Comparison of ENCODE assay signal across 19 cellular contexts in genomic region chr9:29701536-29701935, GRCh38.
A peak's percentile ranks its signal among the peaks of the same experiment; 100 is the strongest.
DNase-seq lines count a peak whose midpoint lies in the region; ATAC-seq, FAIRE-seq and TF ChIP-seq lines count a peak whose summit lies in the region.
"Had no signal": no experiment of that assay in that cellular context is flagged by ENCODE, and none has a peak within 500 bp of the region (broad histone marks: within the 10 kb centered on the region; RNA-seq: fewer than 3 reads in every experiment).

No MANE protein-coding gene starts in this region.

- POLR2A ChIA-PET in MCF 10A (lab: Yijun Ruan, JAX), result no interaction called here

- no peak overlapping the region for H3K4me3 ChIP-seq in breast epithelium
- no peak overlapping the region for H3K4me3 ChIP-seq in astrocyte (ENCODE audit: insufficient read depth, low read depth, low read length)
- H3K4me3 ChIP-seq in fibroblast of the aortic adventitia (ENCODE audit: low read depth, low read length), result no peak overlapping the region
- no peak overlapping the region for H3K4me3 ChIP-seq in smooth muscle cell
- H3K4me3 ChIP-seq in right atrium auricular region, result no peak overlapping the region

- H3K9me3 ChIP-seq in breast epithelium, result no peaks in the 10 kb centered on the region
- H3K9me3 ChIP-seq in astrocyte (ENCODE audit: insufficient read depth, low read depth, low read length), result no peaks in the 10 kb centered on the region
- H3K9me3 ChIP-seq in smooth muscle cell (replicated peaks; ENCODE audit: low read depth), result no peaks in the 10 kb centered on the region
- H3K9me3 ChIP-seq in right atrium auricular region, result no peaks in the 10 kb centered on the region

- H4K20me1 ChIP-seq in astrocyte (ENCODE audit: insufficient read depth, low read length), result no peaks in the 10 kb centered on the region
- no peaks in the 10 kb centered on the region for H4K20me1 ChIP-seq in smooth muscle cell (ENCODE audit: low read depth)

- H3K27ac Mint-ChIP-seq in MCF 10A (ENCODE audit: low read depth, unreplicated experiment) (peak overlapping the region; percentile 63), astrocyte (ENCODE audit: unreplicated experiment) (peak overlapping the region; percentile 77)
- H3K27ac Mint-ChIP-seq: IgD-negative memory B cell had no signal

- H3K27me3 Mint-ChIP-seq in MCF 10A (ENCODE audit: insufficient read depth, unreplicated experiment) (no peaks in the 10 kb centered on the region), astrocyte (ENCODE audit: low read depth, unreplicated experiment) (no peaks in the 10 kb centered on the region)
- H3K27me3 Mint-ChIP-seq: IgD-negative memory B cell had no signal

- no peak overlapping the region for H2AFZ ChIP-seq in astrocyte (ENCODE audit: low read depth, low read length)
- peak overlapping the region; percentile 64 for H2AFZ ChIP-seq in smooth muscle cell (ENCODE audit: low read depth)

- no peaks in the 10 kb centered on the region for H3K4me1 ChIP-seq in breast epithelium
- no peaks in the 10 kb centered on the region for H3K4me1 ChIP-seq in astrocyte (ENCODE audit: insufficient read depth, low read length)
- no peaks in the 10 kb centered on the region for H3K4me1 ChIP-seq in smooth muscle cell (ENCODE audit: low read depth)
- no peaks in the 10 kb centered on the region for H3K4me1 ChIP-seq in right atrium auricular region

- H3K79me2 ChIP-seq in astrocyte (ENCODE audit: insufficient read depth, low read length), result no peaks in the 10 kb centered on the region
- H3K79me2 ChIP-seq in smooth muscle cell (ENCODE audit: low read depth), result no peaks in the 10 kb centered on the region

- no peak overlapping the region for H3K4me2 ChIP-seq in astrocyte (ENCODE audit: low read length)
- no peak overlapping the region for H3K4me2 ChIP-seq in smooth muscle cell

- TF ChIP-seq CTCF in MCF 10A (IDR thresholded peaks at IDR 0.05; ENCODE audit: unreplicated experiment), result no peak
- no peak for TF ChIP-seq CTCF in breast epithelium (IDR thresholded peaks at IDR 0.05)
- no peak for TF ChIP-seq CTCF in astrocyte (IDR thresholded peaks at IDR 0.05; ENCODE audit: insufficient read depth, low read depth, low read length)
- TF ChIP-seq CTCF in fibroblast of the aortic adventitia (IDR thresholded peaks at IDR 0.05; ENCODE audit: insufficient read depth, low read length), result no peak
- TF ChIP-seq CTCF in smooth muscle cell (IDR thresholded peaks at IDR 0.05; ENCODE audit: borderline replicate concordance, insufficient read depth, poor library complexity, severe bottlenecking), result no peak
- TF ChIP-seq CTCF in right atrium auricular region (IDR thresholded peaks at IDR 0.05), result no peak

- H3K4me1 Mint-ChIP-seq in MCF 10A (ENCODE audit: insufficient read depth, unreplicated experiment), result peaks cover 12% of the 10 kb centered on the region
- peaks cover 16% of the 10 kb centered on the region for H3K4me1 Mint-ChIP-seq in astrocyte (ENCODE audit: low read depth, unreplicated experiment)
- H3K4me1 Mint-ChIP-seq: IgD-negative memory B cell had no signal

- H3K27ac ChIP-seq in breast epithelium (no peak overlapping the region), astrocyte (ENCODE audit: low read depth, low read length) (no peak overlapping the region), smooth muscle cell (ENCODE audit: low read depth) (no peak overlapping the region), right atrium auricular region (no peak overlapping the region)

- peak; percentile 25 for DNase-seq in MCF 10A (ENCODE audit: unreplicated experiment)
- DNase-seq in breast epithelium (ENCODE audit: low spot score in 2 of 2), result no peak
- DNase-seq in astrocyte (ENCODE audit: low read depth), result no peak
- peak; percentile 4 for DNase-seq in fibroblast of the aortic adventitia (ENCODE audit: low read depth)
- no peak for DNase-seq in smooth muscle cell (lab: John Stamatoyannopoulos, UW; ENCODE audit: unreplicated experiment)
- no peak for DNase-seq in right atrium auricular region (ENCODE audit: low spot score)
- DNase-seq: C1 segment of cervical spinal cord, HCEC 1CT, MV-4-11, NCI-H1417, NCI-H187 treated with DMSO at 0.1 percent for 48 hours, NCI-H510A, SHP77 treated with DMSO at 0.1 percent for 48 hours had no signal

- TF ChIP-seq POLR2A in breast epithelium (IDR thresholded peaks at IDR 0.05), result no peak

- intact Hi-C loops in MCF 10A (cut with micrococcal nuclease), result no loop called here
- intact Hi-C loops in breast epithelium (cut with DNase I; ENCODE audit: low total_unique reads), result no loop called here

- no peaks in the 10 kb centered on the region for H3F3A ChIP-seq in smooth muscle cell (ENCODE audit: low read depth)

- whole genome bisulfite sequencing in smooth muscle cell (ENCODE audit: low lambda C conversion rate), result 19% methylated on average over 1 of the region's 1 CpG

- no TSS peak for BruUV-seq in MCF 10A (replicated peaks; lab: Mats Ljungman, UMichigan)

- H3K9ac ChIP-seq in astrocyte (ENCODE audit: low read length) (no peak overlapping the region), smooth muscle cell (ENCODE audit: low read depth) (no peak overlapping the region)

- FAIRE-seq in astrocyte (lab: Jason Lieb, UNC), result no peak
- FAIRE-seq: GM12892, HTR-8/SVneo, RCC 7860 had no signal

- H3K27me3 ChIP-seq in breast epithelium, result no peaks in the 10 kb centered on the region
- no peaks in the 10 kb centered on the region for H3K27me3 ChIP-seq in astrocyte (ENCODE audit: insufficient read depth, low read length)
- no peaks in the 10 kb centered on the region for H3K27me3 ChIP-seq in smooth muscle cell (ENCODE audit: low read depth)
- H3K27me3 ChIP-seq in right atrium auricular region, result no peaks in the 10 kb centered on the region

- no peak for ATAC-seq in GM19328 (IDR thresholded peaks at IDR 0.05; ENCODE audit: unreplicated experiment)
- ATAC-seq in HG03354 (IDR thresholded peaks at IDR 0.05; ENCODE audit: poor library complexity, severe bottlenecking, unreplicated experiment), result no peak

- H3K4me3 Mint-ChIP-seq in MCF 10A (ENCODE audit: unreplicated experiment) (no peak overlapping the region), astrocyte (ENCODE audit: unreplicated experiment) (no peak overlapping the region)
- H3K4me3 Mint-ChIP-seq: IgD-negative memory B cell had no signal

- CTCF ChIA-PET in MCF 10A (lab: Yijun Ruan, JAX), result interaction anchor here (0.6 kb wide), 1 partner anchor 538 kb away, joined by 4 read pairs; no protein-coding TSS in a partner anchor

- no peaks in the 10 kb centered on the region for H3K9me3 Mint-ChIP-seq in MCF 10A (ENCODE audit: unreplicated experiment)
- no peaks in the 10 kb centered on the region for H3K9me3 Mint-ChIP-seq in astrocyte (ENCODE audit: unreplicated experiment)

- H3K36me3 ChIP-seq in breast epithelium, result no peaks in the 10 kb centered on the region
- no peaks in the 10 kb centered on the region for H3K36me3 ChIP-seq in astrocyte (ENCODE audit: insufficient read depth, low read length)
- no peaks in the 10 kb centered on the region for H3K36me3 ChIP-seq in smooth muscle cell (ENCODE audit: low read depth)
- no peaks in the 10 kb centered on the region for H3K36me3 ChIP-seq in right atrium auricular region

- H3K36me3 Mint-ChIP-seq in MCF 10A (ENCODE audit: insufficient read depth, unreplicated experiment) (no peaks in the 10 kb centered on the region), astrocyte (ENCODE audit: low read depth, unreplicated experiment) (no peaks in the 10 kb centered on the region)
- H3K36me3 Mint-ChIP-seq: IgD-negative memory B cell had no signal

Comparison
In these comparisons a context has a peak if more than half of its experiments do, and no peak if none do; other contexts are left out.
1. DNase-seq: peak in MCF 10A (single experiment) and fibroblast of the aortic adventitia (single experiment); none in breast epithelium (0 of 2), astrocyte (single experiment), smooth muscle cell (single experiment) and right atrium auricular region (single experiment).